In genomic region chr3:7144696-7145308, GRCh38 we compare ENCODE assay signal across 9 cellular contexts.
DNase-seq lines count a peak whose midpoint lies in the region; ATAC-seq and TF ChIP-seq lines count a peak whose summit lies in the region.
"Had no signal": no experiment of that assay in that cellular context is flagged by ENCODE, and none has a peak within 500 bp of the region (broad histone marks: within the 10 kb centered on the region; RNA-seq: fewer than 3 reads in every experiment).

No MANE protein-coding gene starts in this region.

- H3K27me3 ChIP-seq in foreskin keratinocyte: no peaks in the 10 kb centered on the region

- DNase-seq in COLO668 (lab: John Stamatoyannopoulos, UW; ENCODE audit: unreplicated experiment) (peak; percentile 0), NCI-H1105 (lab: John Stamatoyannopoulos, UW) (peak; percentile 11), foreskin keratinocyte (no peak), NCI-H1048 (lab: John Stamatoyannopoulos, UW) (no peak), KG1 (lab: John Stamatoyannopoulos, UW) (no peak), T-helper 1 cell (no peak)
- DNase-seq in stimulated activated CD4-positive, alpha-beta T cell treated with anti-CD3 and anti-CD28 coated beads, Interleukin-4, amount 100 ng/mL, for 24 hours: no peak

- TF ChIP-seq CTCF in foreskin keratinocyte (conservative IDR thresholded peaks at IDR 0.05): peak; percentile 16

- ATAC-seq in GM19467 (IDR thresholded peaks at IDR 0.05; ENCODE audit: unreplicated experiment): peak; percentile 79
- ATAC-seq in foreskin keratinocyte: no peak

- no peaks in the 10 kb centered on the region for H3K4me1 ChIP-seq in foreskin keratinocyte
- H3K4me1 ChIP-seq: parathyroid adenoma had no signal

- no peak overlapping the region for H3K27ac ChIP-seq in foreskin keratinocyte
- H3K27ac ChIP-seq: parathyroid adenoma had no signal

Comparison
In these comparisons a context has a peak if more than half of its experiments do, and no peak if none do; other contexts are left out.
1. DNase-seq: peak in COLO668 (single experiment) and NCI-H1105 (single experiment); none in foreskin keratinocyte (0 of 2), NCI-H1048 (single experiment), KG1 (single experiment), T-helper 1 cell (0 of 5) and stimulated activated CD4-positive, alpha-beta T cell treated with anti-CD3 and anti-CD28 coated beads, Interleukin-4, amount 100 ng/mL, for 24 hours (single experiment).